In the genomic region with DNA sequence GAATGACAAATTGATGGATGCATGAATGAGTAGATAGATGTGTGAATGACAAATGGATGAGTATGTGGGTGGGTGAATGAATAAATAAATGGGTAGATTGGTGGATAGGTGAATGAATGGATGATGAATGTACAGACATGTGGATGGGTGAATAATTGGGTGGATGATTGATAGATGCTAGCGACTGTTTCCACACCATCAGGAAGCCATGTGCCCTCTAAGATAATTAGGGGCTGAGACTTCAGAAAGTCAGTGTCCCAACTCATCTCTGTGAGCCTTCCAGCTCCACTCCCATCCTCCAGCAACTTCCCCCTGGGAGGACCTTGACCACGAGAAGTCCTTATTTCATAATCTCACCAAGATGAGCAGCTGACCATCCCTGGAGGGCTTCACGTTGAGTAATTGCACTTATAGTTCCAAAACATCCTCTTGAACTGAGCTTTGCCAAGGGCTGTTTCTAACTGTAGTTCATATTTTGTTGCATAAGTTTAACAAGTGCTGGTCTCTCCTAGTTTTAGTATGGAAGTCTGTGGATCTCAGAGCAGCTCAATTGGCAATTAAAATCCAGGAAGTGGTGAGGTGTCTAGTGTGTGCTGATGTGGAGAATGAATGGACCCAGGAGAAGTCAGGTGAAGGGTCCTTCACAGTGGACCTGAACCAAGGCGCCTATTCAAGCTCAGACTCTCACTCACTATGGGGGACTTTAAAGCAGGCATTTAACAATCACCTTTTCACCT, we compare ENCODE assay signal across 1 cellular context.
A peak's percentile ranks its signal among the peaks of the same experiment; 100 is the strongest.
TF ChIP-seq lines count a peak whose summit lies in the region.

No MANE protein-coding gene starts in this region.

TF ChIP-seq in K562, 482 proteins besides CTCF, POLR2A, EP300 and RAD21 (continued from another document):
- TF ChIP-seq, protein P1, sequence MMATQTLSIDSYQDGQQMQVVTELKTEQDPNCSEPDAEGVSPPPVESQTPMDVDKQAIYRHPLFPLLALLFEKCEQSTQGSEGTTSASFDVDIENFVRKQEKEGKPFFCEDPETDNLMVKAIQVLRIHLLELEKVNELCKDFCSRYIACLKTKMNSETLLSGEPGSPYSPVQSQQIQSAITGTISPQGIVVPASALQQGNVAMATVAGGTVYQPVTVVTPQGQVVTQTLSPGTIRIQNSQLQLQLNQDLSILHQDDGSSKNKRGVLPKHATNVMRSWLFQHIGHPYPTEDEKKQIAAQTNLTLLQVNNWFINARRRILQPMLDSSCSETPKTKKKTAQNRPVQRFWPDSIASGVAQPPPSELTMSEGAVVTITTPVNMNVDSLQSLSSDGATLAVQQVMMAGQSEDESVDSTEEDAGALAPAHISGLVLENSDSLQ (IDR thresholded peaks at IDR 0.05) = peak; percentile 26; the same call in 1 of the 2 replicates
- TF ChIP-seq KLF6 (CRISPR knock-in tag; IDR thresholded peaks at IDR 0.05; ENCODE audit: borderline replicate concordance) (no peak), CEBPG (CRISPR knock-in tag; IDR thresholded peaks at IDR 0.05) (no peak), CEBPG (tag; conservative IDR thresholded peaks at IDR 0.05 in 1 of 2, IDR thresholded peaks at IDR 0.05 in 1 of 2) (0 out of 4 replicates have a peak, but pooled peaks of 1 of the 2 experiments have one; percentile 14), ZNF23 (CRISPR knock-in tag; IDR thresholded peaks at IDR 0.05) (no peak), MTA1 (IDR thresholded peaks at IDR 0.05; ENCODE audit: borderline replicate concordance) (no peak), BRCA1 (IDR thresholded peaks at IDR 0.05) (no peak), BRCA1 (CRISPR knock-in tag; IDR thresholded peaks at IDR 0.05) (no peak), ARHGAP35 (IDR thresholded peaks at IDR 0.05; ENCODE audit: partially characterized antibody) (peak; percentile 23)
- TF ChIP-seq, protein P2, sequence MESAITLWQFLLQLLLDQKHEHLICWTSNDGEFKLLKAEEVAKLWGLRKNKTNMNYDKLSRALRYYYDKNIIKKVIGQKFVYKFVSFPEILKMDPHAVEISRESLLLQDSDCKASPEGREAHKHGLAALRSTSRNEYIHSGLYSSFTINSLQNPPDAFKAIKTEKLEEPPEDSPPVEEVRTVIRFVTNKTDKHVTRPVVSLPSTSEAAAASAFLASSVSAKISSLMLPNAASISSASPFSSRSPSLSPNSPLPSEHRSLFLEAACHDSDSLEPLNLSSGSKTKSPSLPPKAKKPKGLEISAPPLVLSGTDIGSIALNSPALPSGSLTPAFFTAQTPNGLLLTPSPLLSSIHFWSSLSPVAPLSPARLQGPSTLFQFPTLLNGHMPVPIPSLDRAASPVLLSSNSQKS (CRISPR knock-in tag; IDR thresholded peaks at IDR 0.05) = no peak
- TF ChIP-seq, protein P3, sequence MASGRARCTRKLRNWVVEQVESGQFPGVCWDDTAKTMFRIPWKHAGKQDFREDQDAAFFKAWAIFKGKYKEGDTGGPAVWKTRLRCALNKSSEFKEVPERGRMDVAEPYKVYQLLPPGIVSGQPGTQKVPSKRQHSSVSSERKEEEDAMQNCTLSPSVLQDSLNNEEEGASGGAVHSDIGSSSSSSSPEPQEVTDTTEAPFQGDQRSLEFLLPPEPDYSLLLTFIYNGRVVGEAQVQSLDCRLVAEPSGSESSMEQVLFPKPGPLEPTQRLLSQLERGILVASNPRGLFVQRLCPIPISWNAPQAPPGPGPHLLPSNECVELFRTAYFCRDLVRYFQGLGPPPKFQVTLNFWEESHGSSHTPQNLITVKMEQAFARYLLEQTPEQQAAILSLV (tag; IDR thresholded peaks at IDR 0.05) = no peak
